Comparison of ENCODE assay signal across 18 cellular contexts in the genomic region with DNA sequence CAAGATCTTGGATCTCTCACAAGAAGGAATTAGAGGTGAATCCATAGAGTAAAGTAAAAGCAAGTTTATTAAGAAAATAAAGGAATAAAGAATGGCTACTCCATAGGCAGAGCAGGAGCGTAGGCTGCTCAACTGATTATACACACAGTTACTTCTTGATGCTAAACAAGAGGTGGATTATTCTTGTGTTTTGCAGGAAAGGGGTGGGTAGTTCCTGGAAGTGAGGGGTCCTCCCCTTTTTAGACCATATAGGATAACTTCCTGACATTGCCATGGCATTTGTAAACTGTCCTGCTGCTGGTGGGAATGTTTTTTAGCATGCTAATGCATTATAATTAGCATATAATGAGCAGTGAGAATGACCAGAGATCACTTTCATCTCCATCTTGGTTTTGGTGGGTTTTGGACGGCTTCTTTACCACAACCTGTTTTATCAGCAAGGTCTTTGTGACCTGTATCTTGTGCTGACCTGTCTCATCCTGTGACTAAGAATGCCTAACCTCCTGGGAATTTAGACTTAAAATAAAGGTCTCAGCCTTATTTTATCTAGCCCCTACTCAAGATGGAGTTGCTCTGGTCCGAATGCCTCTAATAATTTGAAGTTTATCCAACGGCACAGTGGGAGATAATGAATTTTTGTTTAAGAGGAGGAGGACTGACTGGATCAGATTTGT.
DNase-seq lines count a peak whose midpoint lies in the region; ATAC-seq, FAIRE-seq and TF ChIP-seq lines count a peak whose summit lies in the region.
"Had no signal": no experiment of that assay in that cellular context is flagged by ENCODE, and none has a peak within 500 bp of the region (broad histone marks: within the 10 kb centered on the region; RNA-seq: fewer than 3 reads in every experiment).

No MANE protein-coding gene starts in this region.

- DNase-seq in natural killer cell (no peak), caudate nucleus (lab: John Stamatoyannopoulos, UW) (no peak), keratinocyte (ENCODE audit: low read depth, low spot score) (no peak), vagina (ENCODE audit: extremely low spot score in 2 of 2) (no peak), A172 (ENCODE audit: low spot score) (no peak)
- DNase-seq in natural killer cell treated with Interleukin-12 subunit alpha and Interleukin-12 subunit beta and Interleukin-15 and Interleukin-18, amount 100 ng/mL, for 72 hours (ENCODE audit: low spot score) = no peak
- DNase-seq in stimulated activated CD4-positive, alpha-beta T cell treated with anti-CD3 and anti-CD28 coated beads, Interleukin-2, amount 100 ng/mL, for 24 hours = no peak
- no peak for DNase-seq in CD8-positive, alpha-beta memory T cell
- DNase-seq: AML-193, EL, HFFc6, MG63, NCI-H1092, NCI-H146, NCI-H2081, NCI-H524, SHP77 had no signal

- dilution Hi-C loops in keratinocyte (cut with MboI; ENCODE audit: extremely low pct_ligation_motif_present, low sequenced_read_pairs) = no loop called here

- CTCF ChIA-PET in CD8-positive, alpha-beta memory T cell (lab: Charles Lee) = no interaction called here

- no peaks in the 10 kb centered on the region for H3K9me3 Mint-ChIP-seq in natural killer cell
- no peaks in the 10 kb centered on the region for H3K9me3 Mint-ChIP-seq in natural killer cell treated with Interleukin-12 subunit alpha and Interleukin-12 subunit beta and Interleukin-15 and Interleukin-18, amount 100 ng/mL, for 72 hours
- peaks cover 0 to 3% (median 0%) of the 10 kb centered on the region in 5 donors for H3K9me3 Mint-ChIP-seq in CD8-positive, alpha-beta memory T cell
- H3K9me3 Mint-ChIP-seq: HFFc6 had no signal

- peaks cover 0 to 1% of the 10 kb centered on the region in 2 experiments for H3K36me3 ChIP-seq in keratinocyte (ENCODE audit: control insufficient read depth in 2 of 2, extremely low read depth in 1 of 2, insufficient read depth in 2 of 2, low read length in 2 of 2)
- H3K36me3 ChIP-seq in vagina = no peaks in the 10 kb centered on the region
- no peaks in the 10 kb centered on the region for H3K36me3 ChIP-seq in CD8-positive, alpha-beta memory T cell (ENCODE audit: insufficient read depth, low read length)

- H3K9me1 ChIP-seq in keratinocyte (ENCODE audit: control insufficient read depth, extremely low read depth, insufficient read depth, low read length) = no peaks in the 10 kb centered on the region

- peak; percentile 64 for FAIRE-seq in keratinocyte (lab: Jason Lieb, UNC)

- H4K20me1 ChIP-seq in keratinocyte (ENCODE audit: control insufficient read depth, extremely low read depth, insufficient read depth, low read length) = no peaks in the 10 kb centered on the region

- no peak overlapping the region for H3K9ac ChIP-seq in keratinocyte (ENCODE audit: control insufficient read depth, extremely low read depth, insufficient read depth, low read length)

- H3K4me3 ChIP-seq in keratinocyte (ENCODE audit: control insufficient read depth in 2 of 3, extremely low read depth in 1 of 3, insufficient read depth in 2 of 3, low read depth in 1 of 3, low read length in 3 of 3) (no peak overlapping the region), vagina (no peak overlapping the region)
- no peak overlapping the region for H3K4me3 ChIP-seq in CD8-positive, alpha-beta memory T cell (ENCODE audit: low read length)
- H3K4me3 ChIP-seq: MG63 had no signal

- no peaks in the 10 kb centered on the region for H3K36me3 Mint-ChIP-seq in natural killer cell
- H3K36me3 Mint-ChIP-seq in natural killer cell treated with Interleukin-12 subunit alpha and Interleukin-12 subunit beta and Interleukin-15 and Interleukin-18, amount 100 ng/mL, for 72 hours = no peaks in the 10 kb centered on the region
- peaks cover 0 to 3% (median 0%) of the 10 kb centered on the region in 3 donors for H3K36me3 Mint-ChIP-seq in CD8-positive, alpha-beta memory T cell
- H3K36me3 Mint-ChIP-seq: CD14-positive monocyte had no signal

- no peak for TF ChIP-seq POLR2A in vagina (IDR thresholded peaks at IDR 0.05)

- H3K4me2 ChIP-seq in keratinocyte (ENCODE audit: control insufficient read depth, extremely low read depth, insufficient read depth, low read depth, low read length) = peak overlapping the region; percentile 88

- no peak overlapping the region for H3K27ac Mint-ChIP-seq in natural killer cell
- H3K27ac Mint-ChIP-seq in natural killer cell treated with Interleukin-12 subunit alpha and Interleukin-12 subunit beta and Interleukin-15 and Interleukin-18, amount 100 ng/mL, for 72 hours = no peak overlapping the region
- no peak overlapping the region for H3K27ac Mint-ChIP-seq in CD8-positive, alpha-beta memory T cell
- H3K27ac Mint-ChIP-seq: CD14-positive monocyte, HFFc6 had no signal

- no peak for TF ChIP-seq CTCF in natural killer cell (IDR thresholded peaks at IDR 0.05)
- no peak for TF ChIP-seq CTCF in keratinocyte (optimal IDR thresholded peaks at IDR 0.05 in 1 of 3, IDR thresholded peaks at IDR 0.05 in 1 of 3, conservative IDR thresholded peaks at IDR 0.05 in 1 of 3; ENCODE audit: extremely low read depth in 1 of 3, insufficient read depth in 2 of 3, low read length in 3 of 3)
- no peak for TF ChIP-seq CTCF in vagina (IDR thresholded peaks at IDR 0.05)

- intact Hi-C loops in natural killer cell (cut with micrococcal nuclease) (no loop called here), vagina (cut with DNase I) (no loop called here)

- ATAC-seq in natural killer cell = no peak
- no peak for ATAC-seq in natural killer cell treated with Interleukin-12 subunit alpha and Interleukin-12 subunit beta and Interleukin-15 and Interleukin-18, amount 100 ng/mL, for 72 hours

- POLR2A ChIA-PET in CD8-positive, alpha-beta memory T cell (lab: Charles Lee) = no interaction called here

- H3K27ac ChIP-seq in caudate nucleus (ENCODE audit: low read depth, low read length) = peak overlapping the region; percentile 86
- H3K27ac ChIP-seq in keratinocyte (ENCODE audit: control insufficient read depth, insufficient read depth, low read length) = peak overlapping the region; percentile 67
- H3K27ac ChIP-seq in vagina = peak overlapping the region; percentile 82
- H3K27ac ChIP-seq in CD8-positive, alpha-beta memory T cell (ENCODE audit: low read depth, low read length) = no peak overlapping the region

- no peaks in the 10 kb centered on the region for H3K27me3 ChIP-seq in keratinocyte (ENCODE audit: control insufficient read depth, extremely low read depth, insufficient read depth, low read length)
- no peaks in the 10 kb centered on the region for H3K27me3 ChIP-seq in vagina
- H3K27me3 ChIP-seq in CD8-positive, alpha-beta memory T cell (ENCODE audit: insufficient read depth, low read length, poor library complexity, severe bottlenecking) = no peaks in the 10 kb centered on the region
- H3K27me3 ChIP-seq: MG63 had no signal

- H3K27me3 Mint-ChIP-seq in natural killer cell (ENCODE audit: low read depth in 2 of 2) = no peaks in the 10 kb centered on the region
- H3K27me3 Mint-ChIP-seq in natural killer cell treated with Interleukin-12 subunit alpha and Interleukin-12 subunit beta and Interleukin-15 and Interleukin-18, amount 100 ng/mL, for 72 hours = no peaks in the 10 kb centered on the region
- peaks cover 6 to 19% of the 10 kb centered on the region in 2 donors for H3K27me3 Mint-ChIP-seq in CD8-positive, alpha-beta memory T cell

- H3K4me1 ChIP-seq in keratinocyte (ENCODE audit: control insufficient read depth, extremely low read depth, insufficient read depth, low read length) = peaks cover 71% of the 10 kb centered on the region
- H3K4me1 ChIP-seq in vagina = peaks cover 62% of the 10 kb centered on the region
- H3K4me1 ChIP-seq in CD8-positive, alpha-beta memory T cell (ENCODE audit: insufficient read depth, low read length) = no peaks in the 10 kb centered on the region

- peak overlapping the region; percentile 7 for H3K4me3 Mint-ChIP-seq in natural killer cell
- H3K4me3 Mint-ChIP-seq in natural killer cell treated with Interleukin-12 subunit alpha and Interleukin-12 subunit beta and Interleukin-15 and Interleukin-18, amount 100 ng/mL, for 72 hours = no peak overlapping the region
- H3K4me3 Mint-ChIP-seq in CD8-positive, alpha-beta memory T cell = peak overlapping the region in 1 of 7 donors; percentile 4
- H3K4me3 Mint-ChIP-seq: CD14-positive monocyte, HFFc6 had no signal

- H3K9me3 ChIP-seq in keratinocyte (ENCODE audit: control insufficient read depth, low read depth, low read length) = no peaks in the 10 kb centered on the region
- H3K9me3 ChIP-seq in vagina = no peaks in the 10 kb centered on the region
- H3K9me3 ChIP-seq in CD8-positive, alpha-beta memory T cell (ENCODE audit: low read length) = no peaks in the 10 kb centered on the region
- H3K9me3 ChIP-seq: MG63 had no signal

- H3K4me1 Mint-ChIP-seq in natural killer cell = peaks cover 11 to 20% of the 10 kb centered on the region in 2 donors
- H3K4me1 Mint-ChIP-seq in natural killer cell treated with Interleukin-12 subunit alpha and Interleukin-12 subunit beta and Interleukin-15 and Interleukin-18, amount 100 ng/mL, for 72 hours (ENCODE audit: low read depth in 2 of 2) = peaks cover 15 to 22% of the 10 kb centered on the region in 2 donors
- peaks cover 12 to 18% (median 17%) of the 10 kb centered on the region in 3 donors for H3K4me1 Mint-ChIP-seq in CD8-positive, alpha-beta memory T cell

- no peaks in the 10 kb centered on the region for H3K79me2 ChIP-seq in keratinocyte (ENCODE audit: control insufficient read depth, insufficient read depth, low read length)

- no peak overlapping the region for H2AFZ ChIP-seq in keratinocyte (ENCODE audit: control insufficient read depth, low read length)
